In genomic region chr20:14521016-14521415, GRCh38 we compare ENCODE assay signal across 23 cellular contexts.
"Had no signal": no experiment of that assay in that cellular context is flagged by ENCODE, and none has a peak within 500 bp of the region (broad histone marks: within the 10 kb centered on the region; RNA-seq: fewer than 3 reads in every experiment).

No MANE protein-coding gene starts in this region.

- H3K9me3 ChIP-seq: ascending aorta, body of pancreas had no signal

- H3K4me3 ChIP-seq: ascending aorta, body of pancreas, cardiac muscle cell, PC-9, SK-N-MC had no signal

- DNase-seq: activated CD4-positive, alpha-beta memory T cell treated with anti-CD3 and anti-CD28 coated beads, Interleukin-2, amount 10 ng/mL, durations not matched to agents 7 days and 5 days; activated CD4-positive, alpha-beta T cell treated with anti-CD3 and anti-CD28 coated beads for 36 hours; activated CD4-positive, alpha-beta T cell treated with anti-CD3 and anti-CD28 coated beads, Interleukin-2, amount 50 U/mL, for 1 hour; activated effector memory CD4-positive, alpha-beta T cell treated with anti-CD3 and anti-CD28 coated beads, Interleukin-2, amount 50 U/mL, for 16 hours; activated naive CD4-positive, alpha-beta T cell treated with Interleukin-2 at 50 U/mL for 16 hours; activated naive CD8-positive, alpha-beta T cell treated with anti-CD3 and anti-CD28 coated beads, Interleukin-2, amount 50 U/mL, for 24 hours; amniotic stem cell; body of pancreas; MM.1S; NCI-H1105; NCI-H1436; NCI-H1694 treated with DMSO at 0.1 percent for 48 hours; NCI-H2029 treated with DMSO at 0.1 percent for 48 hours; NCI-H510A treated with DMSO at 0.1 percent for 48 hours; NCI-H69 had no signal

- H3K4me1 Mint-ChIP-seq: activated CD4-positive, alpha-beta memory T cell treated with anti-CD3 and anti-CD28 coated beads, Interleukin-2, amount 10 ng/mL, durations not matched to agents 7 days and 5 days; activated CD4-positive, alpha-beta T cell treated with anti-CD3 and anti-CD28 coated beads for 36 hours; activated naive CD8-positive, alpha-beta T cell treated with anti-CD3 and anti-CD28 coated beads, Interleukin-2, amount 50 U/mL, for 24 hours had no signal

- H3K36me3 ChIP-seq: ascending aorta, cardiac muscle cell had no signal

- H3K4me1 ChIP-seq: ascending aorta, body of pancreas had no signal

- H3K27me3 Mint-ChIP-seq: activated CD4-positive, alpha-beta memory T cell treated with anti-CD3 and anti-CD28 coated beads, Interleukin-2, amount 10 ng/mL, durations not matched to agents 7 days and 5 days; activated CD4-positive, alpha-beta T cell treated with anti-CD3 and anti-CD28 coated beads for 36 hours; activated naive CD8-positive, alpha-beta T cell treated with anti-CD3 and anti-CD28 coated beads, Interleukin-2, amount 50 U/mL, for 24 hours had no signal

- H3K27me3 ChIP-seq: ascending aorta, body of pancreas, cardiac muscle cell had no signal

- H3K4me3 Mint-ChIP-seq: activated CD4-positive, alpha-beta memory T cell treated with anti-CD3 and anti-CD28 coated beads, Interleukin-2, amount 10 ng/mL, durations not matched to agents 7 days and 5 days; activated CD4-positive, alpha-beta T cell treated with anti-CD3 and anti-CD28 coated beads for 36 hours; activated naive CD8-positive, alpha-beta T cell treated with anti-CD3 and anti-CD28 coated beads, Interleukin-2, amount 50 U/mL, for 24 hours; T-helper 1 cell treated with Interleukin-12 subunit alpha and Interleukin-12 subunit beta and Interleukin-4 antibody, amounts not matched to agents 30 μg/mL and 1 μg/mL, for 36 hours had no signal

- H2AFZ ChIP-seq: PC-9 had no signal

- ATAC-seq: activated CD4-positive, alpha-beta T cell treated with anti-CD3 and anti-CD28 coated beads for 36 hours; activated naive CD4-positive, alpha-beta T cell treated with anti-CD3 and anti-CD28 coated beads, Interleukin-2, amount 50 U/mL, for 72 hours; activated naive CD8-positive, alpha-beta T cell treated with anti-CD3 and anti-CD28 coated beads, Interleukin-2, amount 50 U/mL, for 24 hours; body of pancreas; Right ventricle myocardium inferior had no signal

- H3K27ac Mint-ChIP-seq: activated CD4-positive, alpha-beta memory T cell treated with anti-CD3 and anti-CD28 coated beads, Interleukin-2, amount 10 ng/mL, durations not matched to agents 7 days and 5 days; activated CD4-positive, alpha-beta T cell treated with anti-CD3 and anti-CD28 coated beads for 36 hours; activated naive CD4-positive, alpha-beta T cell treated with anti-CD3 and anti-CD28 coated beads, Interleukin-2, amount 50 U/mL, for 72 hours; activated naive CD8-positive, alpha-beta T cell treated with anti-CD3 and anti-CD28 coated beads, Interleukin-2, amount 50 U/mL, for 24 hours; T-helper 1 cell treated with Interleukin-12 subunit alpha and Interleukin-12 subunit beta and Interleukin-4 antibody, amounts not matched to agents 30 μg/mL and 1 μg/mL, for 36 hours had no signal

- H3K27ac ChIP-seq: ascending aorta, body of pancreas, cardiac muscle cell, PC-9, SK-N-MC, VCaP had no signal

- H3K4me2 ChIP-seq: PC-9 had no signal
